25 cellular contexts compared by ENCODE assay signal in genomic region chr13:110496281-110496680, GRCh38.
"Had no signal": no experiment of that assay in that cellular context is flagged by ENCODE, and none has a peak within 500 bp of the region (broad histone marks: within the 10 kb centered on the region; RNA-seq: fewer than 3 reads in every experiment).

No MANE protein-coding gene starts in this region.

- H3K36me3 Mint-ChIP-seq: activated CD4-positive, alpha-beta memory T cell treated with anti-CD3 and anti-CD28 coated beads for 36 hours; activated CD8-positive, alpha-beta memory T cell treated with anti-CD3 and anti-CD28 coated beads, Interleukin-2, amount 10 ng/mL, durations not matched to agents 7 days and 5 days; activated naive CD8-positive, alpha-beta T cell had no signal

- H3K27me3 Mint-ChIP-seq: activated CD4-positive, alpha-beta memory T cell treated with anti-CD3 and anti-CD28 coated beads for 36 hours; activated CD4-positive, alpha-beta T cell treated with anti-CD3 and anti-CD28 coated beads, Interleukin-2, amount 10 ng/mL, durations not matched to agents 24 days and 14 days had no signal

- H3K27ac ChIP-seq: body of pancreas, colonic mucosa, epithelial cell of prostate had no signal

- H3K36me3 ChIP-seq: colonic mucosa had no signal

- H3K4me3 ChIP-seq: body of pancreas, colonic mucosa, esophagus squamous epithelium had no signal

- H3K4me3 Mint-ChIP-seq: activated CD4-positive, alpha-beta memory T cell treated with anti-CD3 and anti-CD28 coated beads for 36 hours; activated CD4-positive, alpha-beta T cell treated with anti-CD3 and anti-CD28 coated beads for 36 hours; activated CD4-positive, alpha-beta T cell treated with anti-CD3 and anti-CD28 coated beads, Interleukin-2, amount 10 ng/mL, durations not matched to agents 24 days and 14 days; activated CD8-positive, alpha-beta memory T cell treated with anti-CD3 and anti-CD28 coated beads, Interleukin-2, amount 10 ng/mL, durations not matched to agents 7 days and 5 days; activated CD8-positive, alpha-beta T cell treated with anti-CD3 and anti-CD28 coated beads, Interleukin-2, amount 10 ng/mL, durations not matched to agents 7 days and 5 days; activated naive CD8-positive, alpha-beta T cell; activated T-cell treated with anti-CD3 and anti-CD28 coated beads, Interleukin-2, amount 50 U/mL, for 72 hours had no signal

- DNase-seq: activated CD4-positive, alpha-beta memory T cell treated with anti-CD3 and anti-CD28 coated beads for 36 hours; activated CD4-positive, alpha-beta T cell treated with anti-CD3 and anti-CD28 coated beads for 36 hours; activated CD4-positive, alpha-beta T cell treated with anti-CD3 and anti-CD28 coated beads, Interleukin-2, amount 10 ng/mL, durations not matched to agents 24 days and 14 days; activated CD4-positive, CD25-positive, alpha-beta regulatory T cell; activated CD4-positive, CD25-positive, alpha-beta regulatory T cell treated with anti-CD3 and anti-CD28 coated beads, Interleukin-2, amount 50 U/mL, for 72 hours; activated CD8-positive, alpha-beta memory T cell treated with anti-CD3 and anti-CD28 coated beads, Interleukin-2, amount 10 ng/mL, durations not matched to agents 7 days and 5 days; activated CD8-positive, alpha-beta memory T cell treated with anti-CD3 and anti-CD28 coated beads, Interleukin-2, amount 50 U/mL, for 4 hours; activated CD8-positive, alpha-beta T cell treated with anti-CD3 and anti-CD28 coated beads, Interleukin-2, amount 10 ng/mL, durations not matched to agents 7 days and 5 days; activated effector memory CD4-positive, alpha-beta T cell treated with Interleukin-2 at 50 U/mL for 16 hours; activated gamma-delta T cell treated with Interleukin-2 at 50 U/mL for 16 hours; activated naive CD4-positive, alpha-beta T cell treated with anti-CD3 and anti-CD28 coated beads, Interleukin-2, amount 50 U/mL, for 16 hours; activated naive CD4-positive, alpha-beta T cell treated with Interleukin-2 at 50 U/mL for 16 hours; activated T-cell treated with anti-CD3 and anti-CD28 coated beads, Interleukin-2, amount 50 U/mL, for 1 hour; activated T-cell treated with anti-CD3 and anti-CD28 coated beads, Interleukin-2, amount 50 U/mL, for 72 hours; amygdala; aorta; body of pancreas; caudate nucleus; colonic mucosa; effector CD8-positive, alpha-beta T cell; esophagus squamous epithelium; glutamatergic neuron; T-helper 2 cell had no signal

- ATAC-seq: activated CD4-positive, alpha-beta T cell treated with anti-CD3 and anti-CD28 coated beads for 36 hours; activated CD8-positive, alpha-beta memory T cell treated with anti-CD3 and anti-CD28 coated beads, Interleukin-2, amount 10 ng/mL, durations not matched to agents 7 days and 5 days; activated CD8-positive, alpha-beta T cell treated with anti-CD3 and anti-CD28 coated beads, Interleukin-2, amount 10 ng/mL, durations not matched to agents 7 days and 5 days; activated T-cell treated with anti-CD3 and anti-CD28 coated beads, Interleukin-2, amount 50 U/mL, for 72 hours; body of pancreas had no signal

- H3K27ac Mint-ChIP-seq: activated CD4-positive, alpha-beta memory T cell treated with anti-CD3 and anti-CD28 coated beads for 36 hours; activated CD4-positive, alpha-beta T cell treated with anti-CD3 and anti-CD28 coated beads for 36 hours; activated CD4-positive, alpha-beta T cell treated with anti-CD3 and anti-CD28 coated beads, Interleukin-2, amount 10 ng/mL, durations not matched to agents 24 days and 14 days; activated CD8-positive, alpha-beta memory T cell treated with anti-CD3 and anti-CD28 coated beads, Interleukin-2, amount 10 ng/mL, durations not matched to agents 7 days and 5 days; activated CD8-positive, alpha-beta T cell treated with anti-CD3 and anti-CD28 coated beads, Interleukin-2, amount 10 ng/mL, durations not matched to agents 7 days and 5 days; activated naive CD8-positive, alpha-beta T cell; activated T-cell treated with anti-CD3 and anti-CD28 coated beads, Interleukin-2, amount 50 U/mL, for 72 hours had no signal

- H3K27me3 ChIP-seq: body of pancreas, colonic mucosa, esophagus squamous epithelium had no signal

- H3K4me1 Mint-ChIP-seq: activated CD4-positive, alpha-beta T cell treated with anti-CD3 and anti-CD28 coated beads for 36 hours; activated CD4-positive, alpha-beta T cell treated with anti-CD3 and anti-CD28 coated beads, Interleukin-2, amount 10 ng/mL, durations not matched to agents 24 days and 14 days; activated CD8-positive, alpha-beta memory T cell treated with anti-CD3 and anti-CD28 coated beads, Interleukin-2, amount 10 ng/mL, durations not matched to agents 7 days and 5 days had no signal

- H3K9me3 ChIP-seq: body of pancreas, colonic mucosa, esophagus squamous epithelium had no signal

- H3K9me3 Mint-ChIP-seq: activated CD4-positive, alpha-beta T cell treated with anti-CD3 and anti-CD28 coated beads, Interleukin-2, amount 10 ng/mL, durations not matched to agents 24 days and 14 days had no signal

- H3K4me1 ChIP-seq: body of pancreas, colonic mucosa, esophagus squamous epithelium had no signal
